31 cellular contexts compared by ENCODE assay signal in genomic region chrX:14694631-14695030, GRCh38.
DNase-seq lines count a peak whose midpoint lies in the region; ATAC-seq, FAIRE-seq and TF ChIP-seq lines count a peak whose summit lies in the region.
"Had no signal": no experiment of that assay in that cellular context is flagged by ENCODE, and none has a peak within 500 bp of the region (broad histone marks: within the 10 kb centered on the region; RNA-seq: fewer than 3 reads in every experiment).

No MANE protein-coding gene starts in this region.

- FAIRE-seq in bronchial epithelial cell (lab: Jason Lieb, UNC) = no peak
- FAIRE-seq: keratinocyte had no signal

- no peak for TF ChIP-seq CTCF in bronchial epithelial cell (IDR thresholded peaks at IDR 0.05; ENCODE audit: insufficient read depth, low read length, severe bottlenecking)

- no peaks in the 10 kb centered on the region for H3K27me3 ChIP-seq in bronchial epithelial cell (ENCODE audit: control insufficient read depth, insufficient read depth, low read length)
- H3K27me3 ChIP-seq: foreskin keratinocyte, MG63, neural progenitor cell, upper lobe of left lung had no signal

- no peak overlapping the region for H3K4me3 Mint-ChIP-seq in activated T-cell treated with anti-CD3 and anti-CD28 coated beads, Interleukin-2, amount 50 U/mL, for 72 hours
- H3K4me3 Mint-ChIP-seq: activated CD4-positive, alpha-beta T cell treated with anti-CD3 and anti-CD28 coated beads for 36 hours; activated CD8-positive, alpha-beta T cell treated with anti-CD3 and anti-CD28 coated beads for 36 hours; activated naive CD4-positive, alpha-beta T cell treated with anti-CD3 and anti-CD28 coated beads, Interleukin-2, amount 50 U/mL, for 24 hours; CD4-positive, alpha-beta memory T cell; neural progenitor cell; stimulated activated naive B cell treated with anti-CD40 and anti-IgM and Interleukin-4, amounts not matched to agents 10 μg/mL and 1 μg/mL and 100 μg/mL, for 72 hours had no signal

- no peaks in the 10 kb centered on the region for H3K36me3 ChIP-seq in bronchial epithelial cell (ENCODE audit: control insufficient read depth, insufficient read depth, low read length)
- H3K36me3 ChIP-seq: MG63, neural progenitor cell, pancreas, upper lobe of left lung had no signal

- H3K4me3 ChIP-seq in bronchial epithelial cell (ENCODE audit: low read depth, low read length) = no peak overlapping the region
- H3K4me3 ChIP-seq: coronary artery, MG63, neural progenitor cell, pancreas, upper lobe of left lung had no signal

- no peak for ATAC-seq in activated T-cell treated with anti-CD3 and anti-CD28 coated beads, Interleukin-2, amount 50 U/mL, for 72 hours (replicated peaks in 1 of 2)
- ATAC-seq in HG02763 (IDR thresholded peaks at IDR 0.05; ENCODE audit: unreplicated experiment) = no peak
- ATAC-seq: activated CD4-positive, alpha-beta T cell treated with anti-CD3 and anti-CD28 coated beads for 36 hours; activated CD8-positive, alpha-beta T cell treated with anti-CD3 and anti-CD28 coated beads for 36 hours; foreskin keratinocyte; Panc1; pancreas; stimulated activated naive B cell treated with anti-CD40 and anti-IgM and Interleukin-4, amounts not matched to agents 10 μg/mL and 1 μg/mL and 100 μg/mL, for 72 hours had no signal

- H3K27me3 Mint-ChIP-seq in activated T-cell treated with anti-CD3 and anti-CD28 coated beads, Interleukin-2, amount 50 U/mL, for 72 hours (ENCODE audit: low read depth) = peaks cover 38% of the 10 kb centered on the region
- H3K27me3 Mint-ChIP-seq: activated CD8-positive, alpha-beta T cell treated with anti-CD3 and anti-CD28 coated beads for 36 hours; activated naive CD4-positive, alpha-beta T cell treated with anti-CD3 and anti-CD28 coated beads, Interleukin-2, amount 50 U/mL, for 24 hours had no signal

- peaks cover 0 to 9% of the 10 kb centered on the region in 2 donors for H3K9me3 Mint-ChIP-seq in activated T-cell treated with anti-CD3 and anti-CD28 coated beads, Interleukin-2, amount 50 U/mL, for 72 hours
- H3K9me3 Mint-ChIP-seq: activated CD8-positive, alpha-beta T cell treated with anti-CD3 and anti-CD28 coated beads for 36 hours; activated naive CD4-positive, alpha-beta T cell treated with anti-CD3 and anti-CD28 coated beads, Interleukin-2, amount 50 U/mL, for 24 hours; neural progenitor cell had no signal

- H3K36me3 Mint-ChIP-seq in activated T-cell treated with anti-CD3 and anti-CD28 coated beads, Interleukin-2, amount 50 U/mL, for 72 hours (ENCODE audit: insufficient read depth in 2 of 2) = no peaks in the 10 kb centered on the region
- H3K36me3 Mint-ChIP-seq: activated naive CD4-positive, alpha-beta T cell treated with anti-CD3 and anti-CD28 coated beads, Interleukin-2, amount 50 U/mL, for 24 hours; CD4-positive, alpha-beta memory T cell; neural progenitor cell had no signal

- peak overlapping the region; percentile 54 for H3K27ac Mint-ChIP-seq in activated T-cell treated with anti-CD3 and anti-CD28 coated beads, Interleukin-2, amount 50 U/mL, for 72 hours
- H3K27ac Mint-ChIP-seq: activated CD4-positive, alpha-beta T cell treated with anti-CD3 and anti-CD28 coated beads for 36 hours; activated CD8-positive, alpha-beta T cell treated with anti-CD3 and anti-CD28 coated beads for 36 hours; activated naive CD4-positive, alpha-beta T cell treated with anti-CD3 and anti-CD28 coated beads, Interleukin-2, amount 50 U/mL, for 24 hours; CD4-positive, alpha-beta memory T cell; neural progenitor cell; stimulated activated naive B cell treated with anti-CD40 and anti-IgM and Interleukin-4, amounts not matched to agents 10 μg/mL and 1 μg/mL and 100 μg/mL, for 72 hours had no signal

- no peaks in the 10 kb centered on the region for H3K4me1 Mint-ChIP-seq in activated T-cell treated with anti-CD3 and anti-CD28 coated beads, Interleukin-2, amount 50 U/mL, for 72 hours (ENCODE audit: low read depth)
- H3K4me1 Mint-ChIP-seq: activated CD4-positive, alpha-beta T cell treated with anti-CD3 and anti-CD28 coated beads for 36 hours; activated naive CD4-positive, alpha-beta T cell treated with anti-CD3 and anti-CD28 coated beads, Interleukin-2, amount 50 U/mL, for 24 hours; CD4-positive, alpha-beta memory T cell; neural progenitor cell; stimulated activated naive B cell treated with anti-CD40 and anti-IgM and Interleukin-4, amounts not matched to agents 10 μg/mL and 1 μg/mL and 100 μg/mL, for 72 hours had no signal

- no peak for DNase-seq in activated T-cell treated with anti-CD3 and anti-CD28 coated beads, Interleukin-2, amount 50 U/mL, for 72 hours
- DNase-seq in activated T-cell treated with anti-CD3 and anti-CD28 coated beads for 4 hours (no peak), M059J (ENCODE audit: low read depth) (peak; percentile 75), bronchial epithelial cell (ENCODE audit: low read depth) (peak; percentile 1), D341Med (ENCODE audit: low spot score) (no peak), DMS114 treated with DMSO at 0.1 percent for 48 hours (lab: John Stamatoyannopoulos, UW; ENCODE audit: unreplicated experiment) (no peak), NCI-H82 treated with DMSO at 0.1 percent for 48 hours (lab: John Stamatoyannopoulos, UW; ENCODE audit: unreplicated experiment) (no peak)
- DNase-seq: activated CD4-positive, alpha-beta T cell treated with anti-CD3 and anti-CD28 coated beads for 36 hours; activated CD8-positive, alpha-beta T cell treated with anti-CD3 and anti-CD28 coated beads for 36 hours; amygdala; CD4-positive, alpha-beta memory T cell; effector CD8-positive, alpha-beta T cell; foreskin keratinocyte; head of caudate nucleus; KG1; MG63; NCI-H1417; NCI-H2029 treated with DMSO at 0.1 percent for 48 hours; NCI-H2227 treated with DMSO at 0.1 percent for 48 hours; NCI-H69; pancreas; SHP77 treated with DMSO at 0.1 percent for 48 hours; stimulated activated naive B cell treated with anti-CD40 and anti-IgM and Interleukin-4, amounts not matched to agents 10 μg/mL and 1 μg/mL and 100 μg/mL, for 72 hours; T-helper 9 cell; upper lobe of left lung had no signal

Comparison
In these comparisons a context has a peak if more than half of its experiments do, and no peak if none do; other contexts are left out.
1. DNase-seq: peak in M059J (single experiment) and bronchial epithelial cell (single experiment); none in activated T-cell treated with anti-CD3 and anti-CD28 coated beads, Interleukin-2, amount 50 U/mL, for 72 hours (0 of 2), activated T-cell treated with anti-CD3 and anti-CD28 coated beads for 4 hours (single experiment), D341Med (single experiment), DMS114 treated with DMSO at 0.1 percent for 48 hours (single experiment) and NCI-H82 treated with DMSO at 0.1 percent for 48 hours (single experiment).